11 cellular contexts compared by ENCODE assay signal in genomic region chr14:22978873-22979671, GRCh38. TPM values are rescaled to one million over a fixed set of nuclear protein-coding genes. Genes with fewer than 3 reads are reported as not detected.
A peak's percentile ranks its signal among the peaks of the same experiment; 100 is the strongest.
DNase-seq lines count a peak whose midpoint lies in the region; ATAC-seq and TF ChIP-seq lines count a peak whose summit lies in the region.
"Had no signal": no experiment of that assay in that cellular context is flagged by ENCODE, and none has a peak within 500 bp of the region (broad histone marks: within the 10 kb centered on the region; RNA-seq: fewer than 3 reads in every experiment).

No MANE protein-coding gene starts in this region.

- H3K36me3 Mint-ChIP-seq in chondrocyte (ENCODE audit: low read depth) (peaks cover 16% of the 10 kb centered on the region), natural killer cell (no peaks in the 10 kb centered on the region)

- H3K27ac Mint-ChIP-seq in chondrocyte (ENCODE audit: unreplicated experiment) (peak overlapping the region; percentile 97), natural killer cell (no peak overlapping the region)

- H3K36me3 ChIP-seq in right atrium auricular region (no peaks in the 10 kb centered on the region), vagina (peaks cover 0 to 17% of the 10 kb centered on the region in 2 donors)

- intact Hi-C loops in right cardiac atrium (cut with DNase I) (no loop called here), vagina (cut with DNase I) (loop anchor here (5.0 kb wide), 1 partner anchor 1918 kb away; no protein-coding TSS in a partner anchor), natural killer cell (cut with micrococcal nuclease) (no loop called here)

- H3K27ac ChIP-seq in right cardiac atrium (ENCODE audit: low read length) (peak overlapping the region; percentile 33), right atrium auricular region (peak overlapping the region in 1 of 2 donors; percentile 75), vagina (peak overlapping the region; percentile 89)

- ATAC-seq in right cardiac atrium (no peak), natural killer cell (no peak)

- H3K27me3 Mint-ChIP-seq in chondrocyte (ENCODE audit: low read depth): no peaks in the 10 kb centered on the region
- peaks cover 0 to 17% of the 10 kb centered on the region in 2 donors for H3K27me3 Mint-ChIP-seq in natural killer cell (ENCODE audit: low read depth in 2 of 2)

- WGBS in right cardiac atrium: 45% methylated on average over 7 of the region's 7 CpGs

- H3K27me3 ChIP-seq in right cardiac atrium (ENCODE audit: control insufficient read depth, insufficient read depth): no peaks in the 10 kb centered on the region
- H3K27me3 ChIP-seq in right atrium auricular region: no peaks in the 10 kb centered on the region
- no peaks in the 10 kb centered on the region for H3K27me3 ChIP-seq in vagina

- no peaks in the 10 kb centered on the region for H3K9me3 ChIP-seq in right cardiac atrium (ENCODE audit: control insufficient read depth, low read length)
- H3K9me3 ChIP-seq in right atrium auricular region: no peaks in the 10 kb centered on the region
- H3K9me3 ChIP-seq in vagina: no peaks in the 10 kb centered on the region

- H3K4me1 Mint-ChIP-seq in chondrocyte (ENCODE audit: low read depth) (peaks cover 59% of the 10 kb centered on the region), natural killer cell (peaks cover 4 to 6% of the 10 kb centered on the region in 2 donors)

- TF ChIP-seq CTCF in right atrium auricular region (IDR thresholded peaks at IDR 0.05): no peak
- no peak for TF ChIP-seq CTCF in chondrocyte (IDR thresholded peaks at IDR 0.05)
- TF ChIP-seq CTCF in vagina (IDR thresholded peaks at IDR 0.05): no peak
- TF ChIP-seq CTCF in natural killer cell (IDR thresholded peaks at IDR 0.05): no peak

- no peak overlapping the region for H3K4me3 ChIP-seq in right cardiac atrium (ENCODE audit: low read length)
- no peak overlapping the region for H3K4me3 ChIP-seq in right atrium auricular region
- H3K4me3 ChIP-seq in vagina: peak overlapping the region in 1 of 2 donors; percentile 64

- no peaks in the 10 kb centered on the region for H3K9me3 Mint-ChIP-seq in chondrocyte (ENCODE audit: low read depth)
- H3K9me3 Mint-ChIP-seq in natural killer cell: no peaks in the 10 kb centered on the region

- H3K4me1 ChIP-seq in right cardiac atrium (ENCODE audit: control insufficient read depth, insufficient read depth, low read length): peaks cover 6% of the 10 kb centered on the region
- peaks cover 0 to 70% of the 10 kb centered on the region in 2 donors for H3K4me1 ChIP-seq in right atrium auricular region
- peaks cover 48% of the 10 kb centered on the region for H3K4me1 ChIP-seq in vagina

- TF ChIP-seq POLR2A in vagina (IDR thresholded peaks at IDR 0.05): no peak

- H3K4me3 Mint-ChIP-seq in chondrocyte (ENCODE audit: unreplicated experiment): peak overlapping the region; percentile 81
- no peak overlapping the region for H3K4me3 Mint-ChIP-seq in natural killer cell

- DNase-seq in right cardiac atrium (no peak), right atrium auricular region (ENCODE audit: low spot score) (no peak), chondrocyte (ENCODE audit: low spot score) (no peak), mesenteric fat pad (ENCODE audit: low spot score) (peak; percentile 59), vagina (ENCODE audit: extremely low spot score in 2 of 2) (no peak), natural killer cell (no peak), GDM1 (lab: John Stamatoyannopoulos, UW) (no peak)
- no peak for DNase-seq in NK-92 treated with Interleukin-12 subunit alpha and Interleukin-12 subunit beta, amount 100 ng/mL, for 24 hours (lab: John Stamatoyannopoulos, UW)
- DNase-seq: activated gamma-delta T cell treated with Interleukin-2 at 50 U/mL for 16 hours; NCI-H1417; stimulated activated CD4-positive, alpha-beta T cell treated with anti-CD3 and anti-CD28 coated beads, Interleukin-15, amount 100 ng/mL, for 24 hours had no signal

RNA-seq across cellular contexts. Expression of gene AJUBA, which starts 3.3 kb away (rescaled TPM):
- total RNA-seq in right cardiac atrium (1 to 10 TPM; 5.7 to 6.9 (median 6.6) TPM), right atrium auricular region (10 to 100 TPM in 1 of 2 donors, 1 to 10 TPM in 1; 5.8 to 24.6 TPM), chondrocyte (56.5 to 124 TPM (median 124 TPM) in 3 replicates), mesenteric fat pad (6.0 TPM), vagina (21.9 TPM), natural killer cell (under 1 TPM; 0.45 to 0.61 (median 0.56) TPM)
- 4.8 TPM for polyA plus RNA-seq in right cardiac atrium

RNA-seq across cellular contexts. Expression of gene HAUS4, which starts 22.2 kb away (rescaled TPM):
- total RNA-seq in right cardiac atrium (10 to 100 TPM; 16.5 to 33.5 (median 27.2) TPM), right atrium auricular region (10 to 100 TPM; 25.8 to 28.7 TPM), chondrocyte (27.6 to 35.2 TPM (median 29.3 TPM) in 3 replicates), mesenteric fat pad (20.8 TPM), vagina (65.6 TPM), natural killer cell (10 to 100 TPM; 17.0 to 21.2 (median 20.2) TPM)
- 29.6 TPM for polyA plus RNA-seq in right cardiac atrium

RNA-seq across cellular contexts. Expression of gene C14orf93, which starts 30.9 kb away (rescaled TPM):
- total RNA-seq in right cardiac atrium (10 to 100 TPM in 1 of 4 donors, 1 to 10 TPM in 3; 5.8 to 11.4 (median 6.7) TPM), right atrium auricular region (1 to 10 TPM; 5.0 to 6.8 TPM), chondrocyte (6.0 to 7.6 TPM (median 6.0 TPM) in 3 replicates), mesenteric fat pad (4.9 TPM), vagina (16.0 TPM), natural killer cell (10 to 100 TPM; 12.1 to 15.1 (median 13.6) TPM)
- 4.1 TPM for polyA plus RNA-seq in right cardiac atrium

RNA-seq across cellular contexts. Expression of gene PRMT5, which starts 49.9 kb away (rescaled TPM):
- total RNA-seq in right cardiac atrium (10 to 100 TPM; 37.3 to 52.1 (median 49.5) TPM), right atrium auricular region (10 to 100 TPM; 23.3 to 55.1 TPM), chondrocyte (42.0 to 59.5 TPM (median 50.4 TPM) in 3 replicates), mesenteric fat pad (54.8 TPM), vagina (65.6 TPM), natural killer cell (10 to 100 TPM; 16.3 to 22.4 (median 18.5) TPM)
- 22.0 TPM for polyA plus RNA-seq in right cardiac atrium

RNA-seq across cellular contexts. Expression of gene PSMB5, which starts 55.6 kb away (rescaled TPM):
- total RNA-seq in right cardiac atrium (100 to 1,000 TPM; 108 to 126 (median 112) TPM), right atrium auricular region (100 to 1,000 TPM; 105 to 122 TPM), chondrocyte (151 to 207 TPM (median 172 TPM) in 3 replicates), mesenteric fat pad (113 TPM), vagina (92.8 TPM), natural killer cell (10 to 100 TPM; 15.7 to 19.1 (median 16.4) TPM)
- polyA plus RNA-seq in right cardiac atrium: 140 TPM
